Comparison of ENCODE assay signal across 10 cellular contexts in genomic region chr9:36149197-36149596, GRCh38. TPM values are rescaled to one million over a fixed set of nuclear protein-coding genes. Genes with fewer than 3 reads are reported as not detected.
DNase-seq lines count a peak whose midpoint lies in the region; ATAC-seq, FAIRE-seq and TF ChIP-seq lines count a peak whose summit lies in the region.
"Had no signal": no experiment of that assay in that cellular context is flagged by ENCODE, and none has a peak within 500 bp of the region (broad histone marks: within the 10 kb centered on the region; RNA-seq: fewer than 3 reads in every experiment).

No MANE protein-coding gene starts in this region.

- H3K36me3 Mint-ChIP-seq in natural killer cell: peaks cover 3% of the 10 kb centered on the region

- no TSS peak for BruUV-seq in PC-3 (replicated peaks; lab: Mats Ljungman, UMichigan)

- peaks cover 66 to 80% of the 10 kb centered on the region in 2 donors for H3K4me1 Mint-ChIP-seq in natural killer cell

- no peaks in the 10 kb centered on the region for H3F3A ChIP-seq in PC-3 (ENCODE audit: low read length, unreplicated experiment)

- H3K9me3 Mint-ChIP-seq in natural killer cell: peaks cover 4 to 9% of the 10 kb centered on the region in 2 donors

- TF ChIP-seq CTCF in AG10803 (conservative IDR thresholded peaks at IDR 0.05; ENCODE audit: low read length): no peak
- no peak for TF ChIP-seq CTCF in PC-3 (conservative IDR thresholded peaks at IDR 0.05; ENCODE audit: low read depth, low read length)
- TF ChIP-seq CTCF in epithelial cell of proximal tubule (conservative IDR thresholded peaks at IDR 0.05; ENCODE audit: low read depth, low read length): no peak
- TF ChIP-seq CTCF in natural killer cell (IDR thresholded peaks at IDR 0.05): no peak

- peak; percentile 29; the same call in 1 of the 2 replicates for ATAC-seq in PC-3
- no peak for ATAC-seq in natural killer cell
- ATAC-seq in GM18502 (IDR thresholded peaks at IDR 0.05; ENCODE audit: poor library complexity, unreplicated experiment): no peak
- no peak for ATAC-seq in HG02571 (IDR thresholded peaks at IDR 0.05; ENCODE audit: unreplicated experiment)
- no peak for ATAC-seq in GM18519 (IDR thresholded peaks at IDR 0.05; ENCODE audit: low FRiP score, unreplicated experiment)

- CTCF ChIA-PET in PC-3 (lab: Charles Lee): interaction anchor here (0.7 kb wide), 1 partner anchor 18 kb away, joined by 4 read pairs; no protein-coding TSS in a partner anchor

- H4K20me1 ChIP-seq in PC-3 (ENCODE audit: low read length): no peaks in the 10 kb centered on the region

- H3K4me1 ChIP-seq in PC-3 (ENCODE audit: insufficient read depth, low read length): peaks cover 20% of the 10 kb centered on the region

- no peaks in the 10 kb centered on the region for H3K27me3 ChIP-seq in PC-3 (ENCODE audit: low read length)

- DNase-seq in AG10803 (ENCODE audit: low read depth) (peak; percentile 78), PC-3 (no peak), epithelial cell of proximal tubule (ENCODE audit: low read depth) (peak; percentile 48), natural killer cell (no peak), H54 (ENCODE audit: insufficient read length, low spot score) (no peak)
- DNase-seq: NCI-H2227 treated with DMSO at 0.1 percent for 48 hours had no signal

- POLR2A ChIA-PET in PC-3 (lab: Charles Lee; ENCODE audit: unreplicated experiment): interaction anchor here (0.6 kb wide), 1 partner anchor 415 kb away, joined by 8 read pairs; no protein-coding TSS in a partner anchor

- no peak for FAIRE-seq in H54 (lab: Jason Lieb, UNC)

- intact Hi-C loops in PC-3 (cut with micrococcal nuclease) (no loop called here), natural killer cell (cut with micrococcal nuclease) (loop anchor here (10.0 kb wide), 1 partner anchor 334 kb away; the partner anchor contains the start of genes HINT2 and SPAG8)

- TF ChIP-seq POLR2A in H54 (IDR thresholded peaks at IDR 0.05; ENCODE audit: low read depth, low read length): no peak

- H2AFZ ChIP-seq in PC-3 (ENCODE audit: low read length): no peak overlapping the region

- no peaks in the 10 kb centered on the region for H3K9me2 ChIP-seq in PC-3 (replicated peaks; ENCODE audit: low read length)

- H3K9ac ChIP-seq in PC-3 (ENCODE audit: low read length): no peak overlapping the region; the same call in 1 of the 2 replicates

- no peaks in the 10 kb centered on the region for H3K27me3 Mint-ChIP-seq in natural killer cell (ENCODE audit: low read depth in 2 of 2)
- H3K27me3 Mint-ChIP-seq: brain had no signal

- H3K27ac ChIP-seq in PC-3 (ENCODE audit: low read length): peak overlapping the region; percentile 44; the same call in 1 of the 2 replicates

- no peaks in the 10 kb centered on the region for H3K36me3 ChIP-seq in PC-3 (ENCODE audit: low read depth, low read length)

- peak overlapping the region; percentile 41 to 66 for H3K27ac Mint-ChIP-seq in natural killer cell

- H3K79me2 ChIP-seq in PC-3 (ENCODE audit: low read length): no peaks in the 10 kb centered on the region

- no peak overlapping the region for H3K4me3 Mint-ChIP-seq in natural killer cell
- H3K4me3 Mint-ChIP-seq: brain had no signal

- H3K9me3 ChIP-seq in PC-3 (ENCODE audit: low read length): no peaks in the 10 kb centered on the region

- peak overlapping the region; percentile 54 for H3K4me2 ChIP-seq in PC-3 (ENCODE audit: low read length)

- no peak overlapping the region for H3K4me3 ChIP-seq in AG10803 (ENCODE audit: low read length)
- H3K4me3 ChIP-seq in PC-3 (ENCODE audit: low read length): no peak overlapping the region
- no peak overlapping the region for H3K4me3 ChIP-seq in epithelial cell of proximal tubule (ENCODE audit: low read depth, low read length)

RNA-seq across cellular contexts. Expression of gene GLIPR2, which starts 12.7 kb away (rescaled TPM):
- total RNA-seq in PC-3 (2014; rRNA removed): 6.7 and 10.1 TPM in 2 replicates
- 23.6 and 42.7 TPM in 2 replicates for total RNA-seq in epithelial cell of proximal tubule
- total RNA-seq in natural killer cell: 100 to 1,000 TPM; 124 to 135 (median 125) TPM

RNA-seq across cellular contexts. Expression of gene CCIN, which starts 20.0 kb away (rescaled TPM):
- total RNA-seq in PC-3 (2014; rRNA removed) (0.22 and 0.46 TPM in 2 replicates), epithelial cell of proximal tubule (0.06 TPM in 1 of 2 replicates, not detected in the other), natural killer cell (1 to 10 TPM; 2.0 to 2.8 (median 2.0) TPM)

RNA-seq across cellular contexts. Expression of gene CLTA, which starts 41.5 kb away (rescaled TPM):
- total RNA-seq in PC-3 (2014; rRNA removed) (259 and 266 TPM in 2 replicates), epithelial cell of proximal tubule (423 and 461 TPM in 2 replicates), natural killer cell (10 to 100 TPM; 49.4 to 62.0 (median 52.6) TPM)

Comparison
In these comparisons a context has a peak if more than half of its experiments do, and no peak if none do; other contexts are left out.
1. DNase-seq: peak in AG10803 (single experiment) and epithelial cell of proximal tubule (single experiment); none in PC-3 (single experiment), natural killer cell (single experiment) and H54 (single experiment).